11 cellular contexts compared by ENCODE assay signal in the genomic region with DNA sequence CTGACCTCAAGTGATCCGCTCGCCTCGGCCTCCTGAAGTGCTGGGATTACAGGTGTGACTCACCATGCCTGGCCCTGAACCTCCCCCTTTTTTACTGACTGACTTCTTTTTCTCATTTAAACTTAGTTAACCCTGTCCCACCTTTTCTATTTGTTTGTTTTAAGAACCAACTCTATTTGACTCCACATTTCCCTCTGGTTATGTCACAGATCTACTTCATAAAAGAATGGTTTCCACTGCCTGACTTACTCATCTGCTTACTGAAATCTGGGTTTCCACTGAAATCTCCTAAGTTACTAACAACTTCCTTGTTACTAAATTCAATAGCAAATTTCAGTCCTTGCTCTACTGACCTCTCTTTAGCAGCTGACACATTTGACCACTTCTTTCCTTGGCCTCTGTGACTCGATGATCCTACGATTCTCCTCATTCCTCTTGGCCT. TPM values are rescaled to one million over a fixed set of nuclear protein-coding genes. Genes with fewer than 3 reads are reported as not detected.
DNase-seq lines count a peak whose midpoint lies in the region; ATAC-seq and TF ChIP-seq lines count a peak whose summit lies in the region.
"Had no signal": no experiment of that assay in that cellular context is flagged by ENCODE, and none has a peak within 500 bp of the region (broad histone marks: within the 10 kb centered on the region; RNA-seq: fewer than 3 reads in every experiment).

No MANE protein-coding gene starts in this region.

- no peak for TF ChIP-seq CTCF in Peyer's patch (IDR thresholded peaks at IDR 0.05)
- TF ChIP-seq CTCF in left lung (IDR thresholded peaks at IDR 0.05): no peak
- TF ChIP-seq CTCF in upper lobe of left lung (IDR thresholded peaks at IDR 0.05): no peak

- peaks cover 0 to 8% (median 3%) of the 10 kb centered on the region in 4 donors for H3K4me1 ChIP-seq in Peyer's patch
- peaks cover 2 to 44% of the 10 kb centered on the region in 2 donors for H3K4me1 ChIP-seq in left lung
- peaks cover 6 to 20% (median 14%) of the 10 kb centered on the region in 4 donors for H3K4me1 ChIP-seq in upper lobe of left lung

- WGBS in upper lobe of left lung, 2 donors: 68 to 73% methylated on average over 5 of the region's 5 CpGs

- H3K27ac ChIP-seq in Peyer's patch: peak overlapping the region; percentile 27 to 57 (median 30)
- H3K27ac ChIP-seq in left lung: peak overlapping the region; percentile 63 to 90
- peak overlapping the region; percentile 59 to 70 (median 64) for H3K27ac ChIP-seq in upper lobe of left lung

- TF ChIP-seq EP300 in upper lobe of left lung (IDR thresholded peaks at IDR 0.05): no peak

- peaks cover 4% of the 10 kb centered on the region for H3K27me3 Mint-ChIP-seq in activated T-cell treated with anti-CD3 and anti-CD28 coated beads, Interleukin-2, amount 50 U/mL, for 72 hours (ENCODE audit: low read depth)
- peaks cover 3% of the 10 kb centered on the region for H3K27me3 Mint-ChIP-seq in activated T-cell treated with anti-CD3 and anti-CD28 coated beads, Interleukin-2, amount 50 U/mL, for 24 hours

- H3K27ac Mint-ChIP-seq in activated T-cell treated with anti-CD3 and anti-CD28 coated beads, Interleukin-2, amount 50 U/mL, for 72 hours: no peak overlapping the region
- no peak overlapping the region for H3K27ac Mint-ChIP-seq in activated T-cell treated with anti-CD3 and anti-CD28 coated beads, Interleukin-2, amount 50 U/mL, for 24 hours

- peak; percentile 73 to 77 for ATAC-seq in activated T-cell treated with anti-CD3 and anti-CD28 coated beads, Interleukin-2, amount 50 U/mL, for 72 hours (replicated peaks in 1 of 2)
- ATAC-seq in left lung: no peak
- ATAC-seq in upper lobe of left lung (ENCODE audit: low FRiP score in 2 of 2): peak in 1 of 2 donors; percentile 59
- no peak for ATAC-seq in HG03442 (IDR thresholded peaks at IDR 0.05; ENCODE audit: unreplicated experiment)
- ATAC-seq in GM21723 (IDR thresholded peaks at IDR 0.05; ENCODE audit: unreplicated experiment): no peak

- H3K4me3 Mint-ChIP-seq in activated T-cell treated with anti-CD3 and anti-CD28 coated beads, Interleukin-2, amount 50 U/mL, for 72 hours: no peak overlapping the region
- no peak overlapping the region for H3K4me3 Mint-ChIP-seq in activated T-cell treated with anti-CD3 and anti-CD28 coated beads, Interleukin-2, amount 50 U/mL, for 24 hours

- intact Hi-C loops in left lung (cut with DNase I): no loop called here

- no peaks in the 10 kb centered on the region for H3K9me3 Mint-ChIP-seq in activated T-cell treated with anti-CD3 and anti-CD28 coated beads, Interleukin-2, amount 50 U/mL, for 72 hours
- no peaks in the 10 kb centered on the region for H3K9me3 Mint-ChIP-seq in activated T-cell treated with anti-CD3 and anti-CD28 coated beads, Interleukin-2, amount 50 U/mL, for 24 hours

- no peaks in the 10 kb centered on the region for H3K36me3 ChIP-seq in Peyer's patch
- no peaks in the 10 kb centered on the region for H3K36me3 ChIP-seq in left lung
- H3K36me3 ChIP-seq in upper lobe of left lung: no peaks in the 10 kb centered on the region
- H3K36me3 ChIP-seq: MG63 had no signal

- H3K9me3 ChIP-seq in Peyer's patch (no peaks in the 10 kb centered on the region), left lung (no peaks in the 10 kb centered on the region), upper lobe of left lung (no peaks in the 10 kb centered on the region)
- H3K9me3 ChIP-seq: body of pancreas, MG63 had no signal

- H3K4me3 ChIP-seq in Peyer's patch (no peak overlapping the region), left lung (no peak overlapping the region), upper lobe of left lung (no peak overlapping the region)
- H3K4me3 ChIP-seq: body of pancreas, MG63 had no signal

- DNase-seq in activated T-cell treated with anti-CD3 and anti-CD28 coated beads, Interleukin-2, amount 50 U/mL, for 72 hours: peak in 1 of 2 donors; percentile 28
- DNase-seq in activated T-cell treated with anti-CD3 and anti-CD28 coated beads, Interleukin-2, amount 50 U/mL, for 24 hours: no peak
- DNase-seq in Peyer's patch (no peak), left lung (no peak), upper lobe of left lung (no peak), HK-2 (ENCODE audit: unreplicated experiment) (no peak)
- DNase-seq: activated CD8-positive, alpha-beta memory T cell treated with anti-CD3 and anti-CD28 coated beads, Interleukin-2, amount 50 U/mL, for 4 hours; MG63 had no signal

- H3K36me3 Mint-ChIP-seq in activated T-cell treated with anti-CD3 and anti-CD28 coated beads, Interleukin-2, amount 50 U/mL, for 72 hours (ENCODE audit: insufficient read depth in 2 of 2): no peaks in the 10 kb centered on the region
- no peaks in the 10 kb centered on the region for H3K36me3 Mint-ChIP-seq in activated T-cell treated with anti-CD3 and anti-CD28 coated beads, Interleukin-2, amount 50 U/mL, for 24 hours (ENCODE audit: low read depth)

- peaks cover 16% of the 10 kb centered on the region for H3K4me1 Mint-ChIP-seq in activated T-cell treated with anti-CD3 and anti-CD28 coated beads, Interleukin-2, amount 50 U/mL, for 72 hours (ENCODE audit: low read depth)
- H3K4me1 Mint-ChIP-seq in activated T-cell treated with anti-CD3 and anti-CD28 coated beads, Interleukin-2, amount 50 U/mL, for 24 hours (ENCODE audit: low read depth): peaks cover 29% of the 10 kb centered on the region

- TF ChIP-seq POLR2A in Peyer's patch (IDR thresholded peaks at IDR 0.05): no peak
- no peak for TF ChIP-seq POLR2A in upper lobe of left lung (IDR thresholded peaks at IDR 0.05)

- H3K27me3 ChIP-seq in Peyer's patch: no peaks in the 10 kb centered on the region
- no peaks in the 10 kb centered on the region for H3K27me3 ChIP-seq in left lung
- H3K27me3 ChIP-seq in upper lobe of left lung: no peaks in the 10 kb centered on the region
- H3K27me3 ChIP-seq: body of pancreas had no signal

RNA-seq across cellular contexts. Expression of a gene that starts 28.0 kb away (rescaled TPM):
- 1 to 10 TPM; 4.5 to 6.7 TPM for total RNA-seq in activated T-cell treated with anti-CD3 and anti-CD28 coated beads, Interleukin-2, amount 50 U/mL, for 72 hours
- total RNA-seq in Peyer's patch (10 to 100 TPM in 2 of 4 donors, 1 to 10 TPM in 2; 4.9 to 10.7 (median 9.7) TPM), left lung (1 to 10 TPM; 5.3 to 7.4 TPM), upper lobe of left lung (10 to 100 TPM in 3 of 6 donors, 1 to 10 TPM in 3; 5.9 to 47.1 (median 12.3) TPM)

Comparison
In these comparisons a context has a peak if more than half of its experiments do, and no peak if none do; other contexts are left out.
1. ATAC-seq: peak in activated T-cell treated with anti-CD3 and anti-CD28 coated beads, Interleukin-2, amount 50 U/mL, for 72 hours (2 of 2); none in left lung (single experiment), HG03442 (single experiment) and GM21723 (single experiment).
2. Peak in every context shown above with its lines, with median percentiles within 50 percentile points of each other: H3K27ac ChIP-seq.